18 cellular contexts compared by ENCODE assay signal in genomic region chr3:172391592-172392302, GRCh38. TPM values are rescaled to one million over a fixed set of nuclear protein-coding genes. Genes with fewer than 3 reads are reported as not detected.
A peak's percentile ranks its signal among the peaks of the same experiment; 100 is the strongest.
DNase-seq lines count a peak whose midpoint lies in the region; ATAC-seq, FAIRE-seq and TF ChIP-seq lines count a peak whose summit lies in the region.
"Had no signal": no experiment of that assay in that cellular context is flagged by ENCODE, and none has a peak within 500 bp of the region (broad histone marks: within the 10 kb centered on the region; RNA-seq: fewer than 3 reads in every experiment).

No MANE protein-coding gene starts in this region.

- WGBS in hepatocyte (ENCODE audit: low lambda C conversion rate, missing lambda C conversion rate) = 86% methylated on average over 5 of the region's 5 CpGs

- in situ Hi-C loops in HAP-1 (cut with MboI; ENCODE audit: low sequenced_read_pairs) = no loop called here

- H3K27me3 ChIP-seq in HAP-1 (ENCODE audit: low read depth) (no peaks in the 10 kb centered on the region), SJSA1 (replicated peaks) (no peaks in the 10 kb centered on the region), osteoblast (ENCODE audit: insufficient read depth, low read length) (no peaks in the 10 kb centered on the region), hepatocyte (no peaks in the 10 kb centered on the region)
- H3K27me3 ChIP-seq: spleen had no signal

- TF ChIP-seq CTCF in epithelial cell of esophagus (IDR thresholded peaks at IDR 0.05; ENCODE audit: insufficient read depth, low read depth, low read length, missing control alignments) = no peak
- TF ChIP-seq CTCF in osteoblast (IDR thresholded peaks at IDR 0.05; ENCODE audit: extremely low read depth, low read depth, low read length) = no peak
- TF ChIP-seq CTCF in hepatocyte (IDR thresholded peaks at IDR 0.05; ENCODE audit: poor library complexity) = no peak

- H3K4me1 ChIP-seq in HAP-1 (peaks cover 11% of the 10 kb centered on the region), SJSA1 (replicated peaks) (peaks cover 32% of the 10 kb centered on the region), osteoblast (ENCODE audit: insufficient read depth, low read length) (peaks cover 25% of the 10 kb centered on the region), hepatocyte (ENCODE audit: insufficient read depth) (no peaks in the 10 kb centered on the region)
- H3K4me1 ChIP-seq: spleen had no signal

- peaks cover 23% of the 10 kb centered on the region for H4K20me1 ChIP-seq in osteoblast (ENCODE audit: insufficient read depth, low read length)
- H4K20me1 ChIP-seq in hepatocyte (ENCODE audit: insufficient read depth, poor library complexity, severe bottlenecking) = no peaks in the 10 kb centered on the region

- H3K9me2 ChIP-seq in hepatocyte (replicated peaks; ENCODE audit: insufficient read depth) = no peaks in the 10 kb centered on the region

- DNase-seq in HAP-1 (ENCODE audit: low spot score in 2 of 2) (peak; percentile 42 to 78), SJSA1 (ENCODE audit: low read depth in 1 of 2, low spot score in 2 of 2) (peak; percentile 69 to 87), epithelial cell of esophagus (ENCODE audit: low read depth) (peak; percentile 21), osteoblast (ENCODE audit: insufficient read length, low spot score, missing footprints) (no peak), urothelium cell line (ENCODE audit: low spot score) (no peak), hepatocyte (ENCODE audit: low spot score) (no peak)
- DNase-seq in activated CD4-positive, alpha-beta T cell treated with anti-CD3 and anti-CD28 coated beads for 4 hours = no peak
- DNase-seq: activated CD4-positive, CD25-positive, alpha-beta regulatory T cell; activated naive CD8-positive, alpha-beta T cell treated with anti-CD3 and anti-CD28 coated beads for 36 hours; CD8-positive, alpha-beta T cell; H9; Kasumi-1; kidney glomerular epithelial cell; spleen had no signal

- peaks cover 19% of the 10 kb centered on the region for H3K79me2 ChIP-seq in osteoblast (ENCODE audit: insufficient read depth, low read length)
- peaks cover 10% of the 10 kb centered on the region for H3K79me2 ChIP-seq in hepatocyte

- H3K4me2 ChIP-seq in osteoblast (ENCODE audit: insufficient read depth, low read length) = peak overlapping the region; percentile 67
- H3K4me2 ChIP-seq in hepatocyte = no peak overlapping the region

- FAIRE-seq in urothelium cell line (lab: Jason Lieb, UNC) = no peak

- ATAC-seq in GM21447 (IDR thresholded peaks at IDR 0.05; ENCODE audit: unreplicated experiment) = no peak
- ATAC-seq: CD8-positive, alpha-beta T cell; natural killer cell treated with Interleukin-12 subunit alpha and Interleukin-12 subunit beta and Interleukin-15 and Interleukin-18, amount 100 ng/mL, for 72 hours had no signal

- no peak overlapping the region for H3K4me3 ChIP-seq in HAP-1
- H3K4me3 ChIP-seq in SJSA1 = no peak overlapping the region
- H3K4me3 ChIP-seq in epithelial cell of esophagus (ENCODE audit: low read length) = no peak overlapping the region
- peak overlapping the region; percentile 24 for H3K4me3 ChIP-seq in osteoblast (ENCODE audit: insufficient read depth, low read length)
- no peak overlapping the region for H3K4me3 ChIP-seq in hepatocyte
- H3K4me3 ChIP-seq: spleen had no signal

- no peak overlapping the region for H2AFZ ChIP-seq in osteoblast (ENCODE audit: low read length)
- H2AFZ ChIP-seq in hepatocyte = no peak overlapping the region

- H3K36me3 ChIP-seq in HAP-1 (replicated peaks) (no peaks in the 10 kb centered on the region), SJSA1 (peaks cover 5% of the 10 kb centered on the region), osteoblast (ENCODE audit: insufficient read depth, low read length) (peaks cover 7% of the 10 kb centered on the region), hepatocyte (replicated peaks; ENCODE audit: insufficient read depth, low read depth) (no peaks in the 10 kb centered on the region)

- peak overlapping the region; percentile 74 for H3K27ac ChIP-seq in SJSA1
- peak overlapping the region; percentile 87 for H3K27ac ChIP-seq in osteoblast (ENCODE audit: low read depth, low read length)
- no peak overlapping the region for H3K27ac ChIP-seq in hepatocyte
- H3K27ac ChIP-seq: spleen had no signal

- no peaks in the 10 kb centered on the region for H3K9me3 ChIP-seq in HAP-1
- no peaks in the 10 kb centered on the region for H3K9me3 ChIP-seq in SJSA1 (replicated peaks)
- H3K9me3 ChIP-seq in osteoblast (ENCODE audit: low read depth, low read length) = no peaks in the 10 kb centered on the region
- H3K9me3 ChIP-seq in hepatocyte (ENCODE audit: low read depth) = no peaks in the 10 kb centered on the region
- H3K9me3 ChIP-seq: spleen had no signal

RNA-seq across cellular contexts. Expression of gene GHSR, which starts 56.5 kb away (rescaled TPM):
- total RNA-seq in SJSA1 (2014; rRNA removed; shearing (Covaris generic)) = not detected in 2 replicates
- total RNA-seq in osteoblast (not detected in 2 replicates), hepatocyte (not detected in 2 replicates)
- not detected in 2 replicates for polyA plus RNA-seq in hepatocyte
- total RNA-seq: activated naive CD8-positive, alpha-beta T cell treated with anti-CD3 and anti-CD28 coated beads for 36 hours; CD8-positive, alpha-beta T cell; dermis microvascular lymphatic vessel endothelial cell; G401; H9; natural killer cell treated with Interleukin-12 subunit alpha and Interleukin-12 subunit beta and Interleukin-15 and Interleukin-18, amount 100 ng/mL, for 72 hours; spleen had no signal
- polyA plus RNA-seq: spleen had no signal

Comparison
In these comparisons a context has a peak if more than half of its experiments do, and no peak if none do; other contexts are left out.
1. DNase-seq: peak in HAP-1 (2 of 2), SJSA1 (2 of 2) and epithelial cell of esophagus (single experiment); none in osteoblast (single experiment), urothelium cell line (single experiment), hepatocyte (single experiment) and activated CD4-positive, alpha-beta T cell treated with anti-CD3 and anti-CD28 coated beads for 4 hours (0 of 2).